In the genomic region with DNA sequence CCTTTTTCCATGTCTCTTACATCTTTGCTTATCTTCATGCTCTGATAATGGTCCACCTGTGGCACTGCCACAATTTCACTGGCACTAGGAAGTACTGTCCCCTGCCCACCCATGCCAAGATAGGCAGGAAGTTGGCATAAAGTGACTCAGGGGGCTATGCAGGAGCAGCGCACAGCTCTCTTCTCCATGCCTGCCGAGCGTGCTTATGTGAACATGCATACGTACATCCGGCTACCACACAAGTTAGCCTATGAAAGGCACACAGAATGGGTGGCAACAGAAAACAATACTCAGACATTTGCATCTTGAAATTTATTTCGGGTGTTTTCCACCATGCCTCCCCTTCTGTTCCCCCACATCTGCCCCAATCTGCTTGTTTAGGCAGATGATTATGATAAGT, we compare ENCODE assay signal across 23 cellular contexts.
DNase-seq lines count a peak whose midpoint lies in the region; ATAC-seq, FAIRE-seq and TF ChIP-seq lines count a peak whose summit lies in the region.
"Had no signal": no experiment of that assay in that cellular context is flagged by ENCODE, and none has a peak within 500 bp of the region (broad histone marks: within the 10 kb centered on the region; RNA-seq: fewer than 3 reads in every experiment).

No MANE protein-coding gene starts in this region.

- H3K27ac ChIP-seq in liver (ENCODE audit: low read depth in 1 of 2, low read length in 2 of 2) (peak overlapping the region; percentile 55 to 77), HepG2 (ENCODE audit: extremely low read length, insufficient read depth, low read length) (no peak overlapping the region), esophagus muscularis mucosa (replicated peaks in 1 of 4) (no peak overlapping the region), mesenchymal stem cell (ENCODE audit: low read length, poor library complexity, severe bottlenecking) (no peak overlapping the region)
- H3K27ac ChIP-seq: 22Rv1, BLaER1, C4-2B, GM23248 had no signal

- no peak overlapping the region for H2BK120ac ChIP-seq in mesenchymal stem cell (ENCODE audit: low read depth, low read length)

- peak overlapping the region; percentile 31 for H4K8ac ChIP-seq in mesenchymal stem cell (ENCODE audit: low read length)

- no peak for FAIRE-seq in HepG2 (lab: Jason Lieb, UNC)
- FAIRE-seq: A204.1, G401.6, GM12878, GM19239, H1 had no signal

- BruUV-seq in HepG2 (replicated peaks; lab: Mats Ljungman, UMichigan), result no TSS peak

- in situ Hi-C loops in HepG2 (cut with HindIII; ENCODE audit: extremely low pct_ligation_motif_present, low pct_unique_long_range_greater_than_20kb), result loop anchor here (5.0 kb wide), 2 partner anchors 234 to 324 kb away; no protein-coding TSS in a partner anchor

- no peak for TF ChIP-seq EP300 in HepG2 (IDR thresholded peaks at IDR 0.05; ENCODE audit: low read depth in 2 of 2, low read length in 2 of 2)
- no peak for TF ChIP-seq EP300 in HepG2 (CRISPR knock-in tag; IDR thresholded peaks at IDR 0.05; ENCODE audit: borderline replicate concordance)
- TF ChIP-seq EP300 in esophagus muscularis mucosa (IDR thresholded peaks at IDR 0.05), result no peak

- H3K9me3 ChIP-seq in liver (ENCODE audit: control insufficient read depth in 4 of 4, low read length in 3 of 4) (no peaks in the 10 kb centered on the region), HepG2 (ENCODE audit: low read length) (no peaks in the 10 kb centered on the region), esophagus muscularis mucosa (no peaks in the 10 kb centered on the region), mesenchymal stem cell (ENCODE audit: control insufficient read depth, low read length) (no peaks in the 10 kb centered on the region)
- H3K9me3 ChIP-seq: BLaER1, Caco-2 had no signal

- H2BK5ac ChIP-seq in mesenchymal stem cell (ENCODE audit: low read depth, low read length, poor library complexity, severe bottlenecking), result no peak overlapping the region

- H3K4me1 ChIP-seq in liver (ENCODE audit: control insufficient read depth in 4 of 4, insufficient read depth in 4 of 4, low read length in 3 of 4) (peaks cover 0 to 62% (median 44%) of the 10 kb centered on the region in 4 donors), HepG2 (ENCODE audit: insufficient read depth, low read length) (peaks cover 58% of the 10 kb centered on the region), esophagus muscularis mucosa (peaks cover 24 to 35% (median 30%) of the 10 kb centered on the region in 4 donors), mesenchymal stem cell (ENCODE audit: control insufficient read depth, insufficient read depth, low read depth, low read length) (no peaks in the 10 kb centered on the region)
- H3K4me1 ChIP-seq: BLaER1 had no signal

- H2AFZ ChIP-seq in HepG2 (ENCODE audit: low read length) (no peak overlapping the region), mesenchymal stem cell (ENCODE audit: low read depth, low read length) (no peak overlapping the region)
- H2AFZ ChIP-seq: GM23248 had no signal

- no peak overlapping the region for H4K91ac ChIP-seq in mesenchymal stem cell (ENCODE audit: low read length)

- no peak for DNase-seq in HepG2 (ENCODE audit: low spot score)
- DNase-seq in esophagus muscularis mucosa (ENCODE audit: extremely low spot score), result peak; percentile 90
- no peak for DNase-seq in mesenchymal stem cell
- no peak for DNase-seq in NCI-H1417 treated with DMSO at 0.1 percent for 48 hours (lab: John Stamatoyannopoulos, UW)
- DNase-seq in stimulated activated CD8-positive, alpha-beta memory T cell treated with anti-CD3 and anti-CD28 coated beads, Interleukin-4, amount 100 ng/mL, for 48 hours, result no peak
- DNase-seq in GDM1 (lab: John Stamatoyannopoulos, UW), result no peak
- DNase-seq: Caco-2; CD4-positive, CD25-positive, alpha-beta regulatory T cell; CD8-positive, alpha-beta T cell; DMS153; DND-41; GM23248; H7; HCEC 1CT had no signal

- TF ChIP-seq POLR2A in HepG2 (IDR thresholded peaks at IDR 0.05; ENCODE audit: insufficient read depth in 1 of 2, low read depth in 2 of 2, low read length in 2 of 2) (no peak), esophagus muscularis mucosa (IDR thresholded peaks at IDR 0.05; ENCODE audit: low read depth) (no peak)

- no peaks in the 10 kb centered on the region for H3K36me3 ChIP-seq in liver (ENCODE audit: control insufficient read depth in 4 of 4, insufficient read depth in 3 of 4, low read depth in 1 of 4, low read length in 3 of 4)
- no peaks in the 10 kb centered on the region for H3K36me3 ChIP-seq in HepG2 (replicated peaks in 1 of 2; ENCODE audit: control insufficient read depth in 1 of 2, insufficient read depth in 2 of 2, low read length in 2 of 2)
- no peaks in the 10 kb centered on the region for H3K36me3 ChIP-seq in esophagus muscularis mucosa
- no peaks in the 10 kb centered on the region for H3K36me3 ChIP-seq in mesenchymal stem cell (ENCODE audit: control insufficient read depth in 1 of 2, insufficient read depth in 2 of 2, low read depth in 1 of 2, low read length in 2 of 2)
- H3K36me3 ChIP-seq: BLaER1 had no signal

- no peaks in the 10 kb centered on the region for H4K20me1 ChIP-seq in HepG2 (ENCODE audit: insufficient read depth, low read length)
- H4K20me1 ChIP-seq: BLaER1 had no signal

- H3K4ac ChIP-seq in mesenchymal stem cell (ENCODE audit: low read depth in 1 of 2, low read length in 2 of 2), result no peak overlapping the region

- no peak overlapping the region for H3K4me2 ChIP-seq in HepG2 (ENCODE audit: low read depth, low read length)
- H3K4me2 ChIP-seq in mesenchymal stem cell (ENCODE audit: low read length, poor library complexity, severe bottlenecking), result no peak overlapping the region
- H3K4me2 ChIP-seq: BLaER1 had no signal

- H3K79me2 ChIP-seq in HepG2 (ENCODE audit: insufficient read depth, low read length), result no peaks in the 10 kb centered on the region

- TF ChIP-seq CTCF in liver (IDR thresholded peaks at IDR 0.05; ENCODE audit: low read depth, low read length, missing input control), result no peak
- no peak for TF ChIP-seq CTCF in HepG2 (CRISPR knock-in tag; IDR thresholded peaks at IDR 0.05)
- TF ChIP-seq CTCF in esophagus muscularis mucosa (IDR thresholded peaks at IDR 0.05), result no peak

- H3K4me3 ChIP-seq in liver (ENCODE audit: low read depth in 1 of 3, low read length in 3 of 3), result peak overlapping the region; percentile 8 to 57 (median 54)
- H3K4me3 ChIP-seq in HepG2 (replicated peaks in 1 of 3; ENCODE audit: insufficient read depth in 1 of 3, low read depth in 2 of 3, low read length in 3 of 3), result no peak overlapping the region
- no peak overlapping the region for H3K4me3 ChIP-seq in esophagus muscularis mucosa
- no peak overlapping the region for H3K4me3 ChIP-seq in mesenchymal stem cell (ENCODE audit: insufficient read depth in 1 of 2, low read depth in 1 of 2, low read length in 2 of 2)
- H3K4me3 ChIP-seq: BLaER1, GM12878, GM23248 had no signal

- no peak overlapping the region for H3K9ac ChIP-seq in liver (ENCODE audit: low read depth in 1 of 2, low read length in 2 of 2)
- no peak overlapping the region for H3K9ac ChIP-seq in HepG2 (ENCODE audit: insufficient read depth, low read depth, low read length)
- no peak overlapping the region for H3K9ac ChIP-seq in mesenchymal stem cell (ENCODE audit: low read length)
- H3K9ac ChIP-seq: BLaER1, GM23248 had no signal

- CTCF ChIA-PET in HepG2 (lab: Yijun Ruan, JAX; ENCODE audit: low intra/inter-chr PET ratio, low total read pairs), result interaction anchor here (6.3 kb wide), 1 partner anchor 324 kb away, joined by 94 read pairs; no protein-coding TSS in a partner anchor

- H2BK15ac ChIP-seq in mesenchymal stem cell (ENCODE audit: low read depth, poor library complexity, severe bottlenecking), result no peak overlapping the region

- no peaks in the 10 kb centered on the region for H3K27me3 ChIP-seq in liver (ENCODE audit: control insufficient read depth in 4 of 4, insufficient read depth in 4 of 4, low read length in 3 of 4)
- H3K27me3 ChIP-seq in HepG2 (ENCODE audit: control insufficient read depth in 1 of 2, insufficient read depth in 2 of 2, low read length in 2 of 2), result no peaks in the 10 kb centered on the region
- H3K27me3 ChIP-seq in esophagus muscularis mucosa, result no peaks in the 10 kb centered on the region
- no peaks in the 10 kb centered on the region for H3K27me3 ChIP-seq in mesenchymal stem cell (ENCODE audit: control insufficient read depth in 1 of 2, insufficient read depth in 1 of 2, low read length in 2 of 2)
- H3K27me3 ChIP-seq: BLaER1 had no signal

- H3K79me1 ChIP-seq in mesenchymal stem cell (replicated peaks; ENCODE audit: low read length, poor library complexity, severe bottlenecking), result no peaks in the 10 kb centered on the region

- H3K23ac ChIP-seq in mesenchymal stem cell (ENCODE audit: low read length in 2 of 2), result no peak overlapping the region

- no peak for ATAC-seq in HepG2
- ATAC-seq: CD8-positive, alpha-beta T cell; GM12878 had no signal

- H2BK12ac ChIP-seq in mesenchymal stem cell (ENCODE audit: low read length in 2 of 2), result peak overlapping the region in 1 of 2 experiments; percentile 70

- no peak overlapping the region for H3K14ac ChIP-seq in mesenchymal stem cell (ENCODE audit: low read length in 2 of 2)

- 82% methylated on average over 6 of the region's 6 CpGs for WGBS in liver
- WGBS in HepG2 (ENCODE audit: low lambda C conversion rate), result 96% methylated on average over 6 of the region's 6 CpGs
- WGBS in esophagus muscularis mucosa, result 89% methylated on average over 6 of the region's 6 CpGs
- 82% methylated on average over 6 of the region's 6 CpGs for WGBS in mesenchymal stem cell

- intact Hi-C loops in HepG2 (cut with micrococcal nuclease; ENCODE audit: unreplicated experiment), result loop anchor here (5.0 kb wide), 1 partner anchor 34 kb away; no protein-coding TSS in a partner anchor
- intact Hi-C loops in esophagus muscularis mucosa (cut with DNase I), result loop anchor here (5.0 kb wide), 1 partner anchor 234 kb away; no protein-coding TSS in a partner anchor

- TF ChIP-seq RAD21 in liver (IDR thresholded peaks at IDR 0.05), result no peak
- TF ChIP-seq RAD21 in HepG2 (CRISPR knock-in tag; IDR thresholded peaks at IDR 0.05), result no peak

- no peak overlapping the region for H3K18ac ChIP-seq in mesenchymal stem cell (ENCODE audit: low read depth in 1 of 2, low read length in 2 of 2)

- no peak overlapping the region for H2AK5ac ChIP-seq in mesenchymal stem cell (ENCODE audit: low read length, severe bottlenecking)

- POLR2A ChIA-PET in HepG2 (lab: Yijun Ruan, JAX), result interaction anchor here (1.3 to 5.3 kb wide), 3 partner anchors 31 to 242 kb away, joined by 3 to 43 read pairs (median 26); partner anchors contain the start of gene STXBP6

TF ChIP-seq in HepG2, 621 proteins besides CTCF, POLR2A, EP300 and RAD21 (continues in another document):
- TF ChIP-seq ELK4 (CRISPR knock-in tag; IDR thresholded peaks at IDR 0.05; ENCODE audit: borderline replicate concordance), result no peak

Comparison
In these comparisons a context has a peak if more than half of its experiments do, and no peak if none do; other contexts are left out.
1. H3K27ac ChIP-seq: peak in liver (2 of 2); none in HepG2 (single experiment), esophagus muscularis mucosa (0 of 4) and mesenchymal stem cell (single experiment).
2. H3K4me3 ChIP-seq: peak in liver (3 of 3); none in HepG2 (0 of 3), esophagus muscularis mucosa (0 of 4) and mesenchymal stem cell (0 of 2).